8 cellular contexts compared by ENCODE assay signal in the genomic region with DNA sequence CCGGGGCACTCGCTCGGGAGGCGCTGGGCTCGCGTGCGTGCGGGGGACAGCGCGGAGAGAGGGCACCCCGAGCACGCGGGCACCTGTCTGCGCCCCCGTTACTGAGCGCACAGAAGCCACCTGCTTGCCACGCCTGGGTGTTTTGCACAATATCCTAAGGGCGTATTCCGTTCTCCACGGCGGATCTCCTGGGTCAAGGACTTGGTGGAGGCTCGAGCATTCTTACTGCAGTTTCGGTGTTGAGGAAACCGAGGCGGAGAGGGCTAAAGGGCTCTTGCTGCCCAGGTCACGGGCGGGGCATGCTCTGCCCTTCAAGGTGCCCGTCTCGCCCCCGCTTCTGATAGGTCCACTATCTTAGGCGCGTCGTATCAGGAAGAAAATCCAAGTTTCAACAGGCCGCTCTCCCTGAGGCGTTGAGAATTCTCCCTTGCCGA. TPM values are rescaled to one million over a fixed set of nuclear protein-coding genes. Genes with fewer than 3 reads are reported as not detected.
DNase-seq lines count a peak whose midpoint lies in the region; ATAC-seq and TF ChIP-seq lines count a peak whose summit lies in the region.

No MANE protein-coding gene starts in this region.

- POLR2A ChIA-PET in A673 (lab: Charles Lee; ENCODE audit: low non-redundant PET), result no interaction called here

- H3K36me3 ChIP-seq in A673 (ENCODE audit: insufficient read depth, low read length, poor library complexity, severe bottlenecking) (no peaks in the 10 kb centered on the region), lower lobe of right lung (no peaks in the 10 kb centered on the region), tibial artery (no peaks in the 10 kb centered on the region)

- H3K4me3 ChIP-seq in A673 (ENCODE audit: low read depth, low read length, poor library complexity, severe bottlenecking) (peak overlapping the region; percentile 79), lower lobe of right lung (peak overlapping the region; percentile 98), tibial artery (peak overlapping the region; percentile 81 to 89)

- DNase-seq in A673 (ENCODE audit: low spot score) (no peak), NCI-H69 (lab: John Stamatoyannopoulos, UW) (peak; percentile 62), cerebellum (ENCODE audit: low spot score) (peak; percentile 38), lower lobe of right lung (peak; percentile 89), tibial artery (peak; percentile 42 to 73), AG20443 (ENCODE audit: low spot score) (no peak)
- no peak for DNase-seq in stimulated activated CD4-positive, alpha-beta T cell treated with anti-CD3 and anti-CD28 coated beads, Interleukin-12 subunit alpha, Interleukin-12 subunit beta, amount 100 ng/mL, for 4 hours

- H3K4me1 ChIP-seq in A673 (ENCODE audit: insufficient read depth, low read length, poor library complexity, severe bottlenecking) (peaks cover 19% of the 10 kb centered on the region), lower lobe of right lung (peaks cover 44% of the 10 kb centered on the region), tibial artery (peaks cover 0 to 54% (median 32%) of the 10 kb centered on the region in 4 donors)

- no peak for TF ChIP-seq CTCF in A673 (conservative IDR thresholded peaks at IDR 0.05; ENCODE audit: low read depth, low read length)
- no peak for TF ChIP-seq CTCF in lower lobe of right lung (IDR thresholded peaks at IDR 0.05)
- no peak for TF ChIP-seq CTCF in tibial artery (IDR thresholded peaks at IDR 0.05)

- H3K27me3 ChIP-seq in A673 (replicated peaks; ENCODE audit: insufficient read depth, low read depth, low read length, poor library complexity), result no peaks in the 10 kb centered on the region
- no peaks in the 10 kb centered on the region for H3K27me3 ChIP-seq in lower lobe of right lung (ENCODE audit: low read depth)
- H3K27me3 ChIP-seq in tibial artery, result no peaks in the 10 kb centered on the region

- peaks cover 8% of the 10 kb centered on the region for H3K9me3 ChIP-seq in A673 (ENCODE audit: low read depth, low read length, poor library complexity, severe bottlenecking)
- peaks cover 12% of the 10 kb centered on the region for H3K9me3 ChIP-seq in lower lobe of right lung
- H3K9me3 ChIP-seq in tibial artery, result peaks cover 0 to 3% (median 0%) of the 10 kb centered on the region in 3 donors

- no TSS peak for BruUV-seq in A673 (replicated peaks; lab: Mats Ljungman, UMichigan)

- H3K27ac ChIP-seq in A673 (ENCODE audit: low read depth, low read length, poor library complexity, severe bottlenecking) (peak overlapping the region; percentile 54), lower lobe of right lung (peak overlapping the region; percentile 92), tibial artery (peak overlapping the region; percentile 67 to 84)

- intact Hi-C loops in A673 (cut with micrococcal nuclease; ENCODE audit: unreplicated experiment), result no loop called here
- intact Hi-C loops in lower lobe of right lung (cut with DNase I), result no loop called here
- intact Hi-C loops in tibial artery (cut with DNase I; ENCODE audit: low total_unique reads), result no loop called here

- peak; percentile 16 for ATAC-seq in GM19043 (IDR thresholded peaks at IDR 0.05; ENCODE audit: low read depth, unreplicated experiment)
- ATAC-seq in lower lobe of right lung, result peak; percentile 58 to 71

- CTCF ChIA-PET in A673 (lab: Charles Lee), result no interaction called here

RNA-seq across cellular contexts. Expression of a gene that starts 0.5 kb away (rescaled TPM):
- total RNA-seq in A673 (2021), result 9.9 and 12.6 TPM in 2 replicates
- total RNA-seq in cerebellum, result 19.5 TPM
- total RNA-seq in lower lobe of right lung, result 77.9 TPM

Comparison
In these comparisons a context has a peak if more than half of its experiments do, and no peak if none do; other contexts are left out.
1. DNase-seq: peak in NCI-H69 (single experiment), cerebellum (single experiment), lower lobe of right lung (single experiment) and tibial artery (2 of 2); none in A673 (single experiment), AG20443 (single experiment) and stimulated activated CD4-positive, alpha-beta T cell treated with anti-CD3 and anti-CD28 coated beads, Interleukin-12 subunit alpha, Interleukin-12 subunit beta, amount 100 ng/mL, for 4 hours (single experiment).
2. Peak in every context shown above with its lines, with median percentiles within 50 percentile points of each other: H3K27ac ChIP-seq and H3K4me3 ChIP-seq.